ENCODE assay signal across 8 cellular contexts in genomic region chr19:37907735-37908066, GRCh38. TPM values are rescaled to one million over a fixed set of nuclear protein-coding genes. Genes with fewer than 3 reads are reported as not detected.
DNase-seq lines count a peak whose midpoint lies in the region; ATAC-seq, FAIRE-seq and TF ChIP-seq lines count a peak whose summit lies in the region.

No MANE protein-coding gene starts in this region.

- no peak overlapping the region for H4K5ac ChIP-seq in H1 (ENCODE audit: insufficient read length, low read depth, low read length)

- H3K9ac ChIP-seq in DND-41 (ENCODE audit: low read depth, low read length) = peak overlapping the region; percentile 72
- H3K9ac ChIP-seq in H1 (replicated peaks in 1 of 4; ENCODE audit: extremely low read depth in 1 of 4, low read depth in 3 of 4, low read length in 3 of 4) = peak overlapping the region in 3 of 4 experiments; percentile 15 to 66 (median 62); a peak in 5 of 7 replicates

- 21% methylated on average over 8 of the region's 8 CpGs; no CpG with 5 or more reads in 1 of the 2 experiments for WGBS in H1 (ENCODE audit: extremely low coverage in 1 of 2, insufficient coverage in 1 of 2, insufficient read length in 1 of 2, insufficient replicate concordance in 2 of 2, low coverage in 1 of 2, low lambda C conversion rate in 2 of 2, missing lambda C conversion rate in 1 of 2), 2 experiments

- no peaks in the 10 kb centered on the region for H3K36me3 ChIP-seq in DND-41 (ENCODE audit: insufficient read depth, low read length)
- H3K36me3 ChIP-seq in H1 (ENCODE audit: control insufficient read depth in 2 of 4, insufficient read depth in 4 of 4, low read length in 3 of 4) = no peaks in the 10 kb centered on the region

- H3K4me1 ChIP-seq in DND-41 (ENCODE audit: insufficient read depth, low read length) (peaks cover 26% of the 10 kb centered on the region), H1 (replicated peaks in 1 of 4; ENCODE audit: control insufficient read depth in 3 of 4, insufficient read depth in 4 of 4, low read length in 3 of 4) (peaks cover 0 to 24% (median 9%) of the 10 kb centered on the region in 4 experiments; a peak in 6 of 7 replicates)

- H2BK12ac ChIP-seq in H1 (ENCODE audit: low read depth, low read length) = no peak overlapping the region

- no peak overlapping the region for H2BK120ac ChIP-seq in H1 (replicated peaks; ENCODE audit: low read depth, low read length)

- H3K27ac Mint-ChIP-seq in osteocyte (ENCODE audit: unreplicated experiment) = peak overlapping the region; percentile 79

- H2BK15ac ChIP-seq in H1 (ENCODE audit: low read length) = no peak overlapping the region

- no peak for ATAC-seq in DND-41 (ENCODE audit: insufficient read depth, low read depth)
- ATAC-seq in HG03457 (IDR thresholded peaks at IDR 0.05; ENCODE audit: unreplicated experiment) = no peak

- H3K9me3 Mint-ChIP-seq in osteocyte (ENCODE audit: unreplicated experiment) = no peaks in the 10 kb centered on the region

- no peaks in the 10 kb centered on the region for H3K36me3 Mint-ChIP-seq in osteocyte (ENCODE audit: unreplicated experiment)

- H3K18ac ChIP-seq in H1 (ENCODE audit: extremely low read depth, low read length) = no peak overlapping the region

- DNase-seq in DND-41 (no peak), NCI-H748 (lab: John Stamatoyannopoulos, UW; ENCODE audit: unreplicated experiment) (peak; percentile 48), H1 (ENCODE audit: low read depth in 1 of 2, low spot score in 2 of 2) (no peak), osteocyte (ENCODE audit: extremely low spot score, unreplicated experiment) (no peak), middle frontal gyrus (ENCODE audit: extremely low spot score, low spot score) (no peak), NCI-H226 (no peak), GM03348 (ENCODE audit: low spot score) (no peak)

- H3K4me3 ChIP-seq in DND-41 (ENCODE audit: low read depth in 1 of 2, low read length in 2 of 2) (peak overlapping the region; percentile 56 to 82; a peak in 3 of 4 replicates), H1 (ENCODE audit: extremely low read depth in 1 of 4, insufficient read depth in 2 of 4, low read depth in 3 of 4, low read length in 4 of 4) (peak overlapping the region; percentile 72 to 92 (median 84))

- TF ChIP-seq CTCF in DND-41 (IDR thresholded peaks at IDR 0.05; ENCODE audit: borderline replicate concordance, extremely low read depth, low read length, poor library complexity, severe bottlenecking) = no peak
- TF ChIP-seq CTCF in H1 (IDR thresholded peaks at IDR 0.05; ENCODE audit: control extremely low read depth in 1 of 3, insufficient read depth in 1 of 3, low read depth in 1 of 3, low read length in 3 of 3) = no peak
- TF ChIP-seq CTCF in osteocyte (IDR thresholded peaks at IDR 0.05) = no peak

- FAIRE-seq in H1 (lab: Jason Lieb, UNC) = no peak

- H3K27me3 Mint-ChIP-seq in osteocyte (ENCODE audit: unreplicated experiment) = no peaks in the 10 kb centered on the region

- no peak overlapping the region for H3K23ac ChIP-seq in H1 (ENCODE audit: insufficient read length)

- no peak overlapping the region for H3K56ac ChIP-seq in H1 (replicated peaks; ENCODE audit: insufficient read length, low read depth, low read length)

- TF ChIP-seq POLR2A in H1 (IDR thresholded peaks at IDR 0.05; ENCODE audit: control extremely low read depth in 1 of 2, low read depth in 2 of 2, low read length in 2 of 2) = no peak

- H3K9me3 ChIP-seq in DND-41 (ENCODE audit: insufficient read depth, low read length, severe bottlenecking) (no peaks in the 10 kb centered on the region), H1 (ENCODE audit: insufficient read depth in 2 of 2, low read depth in 1 of 2, low read length in 1 of 2) (no peaks in the 10 kb centered on the region)

- H3K79me2 ChIP-seq in DND-41 (ENCODE audit: insufficient read depth, low read length) = peaks cover 28% of the 10 kb centered on the region
- H3K79me2 ChIP-seq in H1 (ENCODE audit: control insufficient read depth in 1 of 2, insufficient read depth in 2 of 2, low read length in 2 of 2) = peaks cover 0 to 51% of the 10 kb centered on the region in 2 experiments; a peak in 3 of 4 replicates

- CTCF ChIA-PET in H1 (lab: Charles Lee; ENCODE audit: partially characterized antibody) = interaction anchor here (0.7 to 13.7 kb wide), 8 partner anchors 11 to 234 kb away, joined by 3 to 259 read pairs (median 6); no protein-coding TSS in a partner anchor

- H2AFZ ChIP-seq in DND-41 (ENCODE audit: low read depth, low read length) (peak overlapping the region; percentile 80), H1 (ENCODE audit: low read length) (no peak overlapping the region)

- no peak overlapping the region for H4K8ac ChIP-seq in H1 (ENCODE audit: extremely low read depth, insufficient read depth, low read length)

- peaks cover 6% of the 10 kb centered on the region; the same call in 1 of the 2 replicates for H3K23me2 ChIP-seq in H1 (ENCODE audit: low read depth, low read length)

- peak overlapping the region; percentile 72 for H3K4me2 ChIP-seq in DND-41 (ENCODE audit: insufficient read depth, low read length)
- H3K4me2 ChIP-seq in H1 (ENCODE audit: insufficient read depth in 1 of 2, low read depth in 2 of 2, low read length in 2 of 2) = peak overlapping the region; percentile 82 to 85

- no peak overlapping the region for H2BK5ac ChIP-seq in H1 (ENCODE audit: low read depth, low read length)

- TF ChIP-seq RAD21 in H1 (IDR thresholded peaks at IDR 0.05 in 1 of 2, conservative IDR thresholded peaks at IDR 0.05 in 1 of 2; ENCODE audit: low read depth in 2 of 2, low read length in 2 of 2) = no peak

- H3K79me1 ChIP-seq in H1 (ENCODE audit: low read depth, low read length) = peaks cover 2% of the 10 kb centered on the region; the same call in 1 of the 2 replicates

- H3K4me1 Mint-ChIP-seq in osteocyte (ENCODE audit: unreplicated experiment) = peaks cover 19% of the 10 kb centered on the region

- H3K4ac ChIP-seq in H1 (replicated peaks; ENCODE audit: insufficient read length, low read depth, low read length) = no peak overlapping the region

- H3K4me3 Mint-ChIP-seq in osteocyte (ENCODE audit: unreplicated experiment) = peak overlapping the region; percentile 92

- POLR2A ChIA-PET in H1 (lab: Charles Lee; ENCODE audit: partially characterized antibody) = interaction anchor here (0.9 to 5.2 kb wide), 17 partner anchors 9 to 276 kb away, joined by 3 to 50 read pairs (median 6); no protein-coding TSS in a partner anchor

- H3K14ac ChIP-seq in H1 (ENCODE audit: insufficient read length) = no peak overlapping the region

- H4K20me1 ChIP-seq in DND-41 (ENCODE audit: insufficient read depth, low read length) (peaks cover 5% of the 10 kb centered on the region; the same call in 1 of the 2 replicates), H1 (replicated peaks in 1 of 2; ENCODE audit: control insufficient read depth in 1 of 2, insufficient read depth in 2 of 2, low read length in 2 of 2) (peaks cover 3 to 11% of the 10 kb centered on the region in 2 experiments)

- no peak overlapping the region for H4K91ac ChIP-seq in H1 (replicated peaks; ENCODE audit: insufficient read length, low read length)

- H2BK20ac ChIP-seq in H1 (ENCODE audit: low read length) = no peak overlapping the region

- H3K27ac ChIP-seq in DND-41 (ENCODE audit: low read length) (peak overlapping the region; percentile 57), H1 (ENCODE audit: low read depth, low read length) (no peak overlapping the region)

- H2AK5ac ChIP-seq in H1 (ENCODE audit: low read depth, low read length) = no peak overlapping the region

- H3K27me3 ChIP-seq in DND-41 (ENCODE audit: insufficient read depth, low read length, poor library complexity) = no peaks in the 10 kb centered on the region
- no peaks in the 10 kb centered on the region for H3K27me3 ChIP-seq in H1 (replicated peaks in 1 of 4; ENCODE audit: control insufficient read depth in 3 of 4, extremely low read depth in 1 of 4, insufficient read depth in 3 of 4, low read length in 3 of 4)

- no peak for TF ChIP-seq EP300 in H1 (IDR thresholded peaks at IDR 0.05; ENCODE audit: borderline replicate concordance in 1 of 2, low read depth in 2 of 2, low read length in 2 of 2)

TF ChIP-seq in H1, 55 proteins besides CTCF, POLR2A, EP300 and RAD21:
- TF ChIP-seq RBBP5 (IDR thresholded peaks at IDR 0.05; ENCODE audit: borderline replicate concordance, low read depth, low read length) (no peak), KDM1A (IDR thresholded peaks at IDR 0.05; ENCODE audit: borderline replicate concordance, low read length) (peak; percentile 82; the same call in 1 of the 2 replicates)
TF ChIP-seq in H1: peak in this region for 1.

RNA-seq across cellular contexts. Expression of gene SIPA1L3, which starts 0.7 kb away (rescaled TPM):
- total RNA-seq in H1 (2021; fragmentation: NEBNext Ultra II Directional; extraction: Animal tissue kit (Norgen Biotek cat#: 25700)) = 43.0 and 54.9 TPM in 2 replicates
- polyA plus RNA-seq in H1 (2011; rRNA removed) = 15.0 and 20.7 TPM in 2 replicates
- polyA plus RNA-seq in H1 (2011; cell fraction: cytosol; rRNA removed) = 6.4 TPM
- 18.8 TPM for polyA plus RNA-seq in H1 (2011; cell fraction: nucleus; rRNA removed)
- 20.8 to 28.2 TPM (median 23.1 TPM) in 4 replicates for polyA plus RNA-seq in H1 (2012, experiment 1 of 2)
- 11.1 TPM for polyA plus RNA-seq in H1 (2012, experiment 2 of 2)
- polyA plus RNA-seq in H1 (2013, experiment 1 of 2) = 13.0 TPM
- polyA plus RNA-seq in H1 (2013, experiment 2 of 2) = 12.9 TPM
- polyA minus RNA-seq in H1 (2011; rRNA and poly(A)+ RNA removed) = 29.1 and 30.5 TPM in 2 replicates
- polyA minus RNA-seq in H1 (2011; cell fraction: cytosol; rRNA and poly(A)+ RNA removed) = 25.5 TPM
- polyA minus RNA-seq in H1 (2011; cell fraction: nucleus; rRNA and poly(A)+ RNA removed) = 35.5 TPM
- total RNA-seq in osteocyte = 27.1 and 33.8 TPM in 2 replicates

RNA-seq across cellular contexts. Expression of gene WDR87, which starts 1.3 kb away (rescaled TPM):
- not detected in 2 replicates for total RNA-seq in H1 (2021; fragmentation: NEBNext Ultra II Directional; extraction: Animal tissue kit (Norgen Biotek cat#: 25700))
- not detected in 2 replicates for polyA plus RNA-seq in H1 (2011; rRNA removed)
- polyA plus RNA-seq in H1 (2011; cell fraction: cytosol; rRNA removed) = not detected
- polyA plus RNA-seq in H1 (2011; cell fraction: nucleus; rRNA removed) = 0.01 TPM
- polyA plus RNA-seq in H1 (2012, experiment 1 of 2) = 0.01 TPM in 1 of 4 replicates, not detected in the others
- polyA plus RNA-seq in H1 (2012, experiment 2 of 2) = not detected
- under 0.01 TPM for polyA plus RNA-seq in H1 (2013, experiment 1 of 2)
- polyA plus RNA-seq in H1 (2013, experiment 2 of 2) = not detected
- not detected in 2 replicates for polyA minus RNA-seq in H1 (2011; rRNA and poly(A)+ RNA removed)
- not detected for polyA minus RNA-seq in H1 (2011; cell fraction: cytosol; rRNA and poly(A)+ RNA removed)
- polyA minus RNA-seq in H1 (2011; cell fraction: nucleus; rRNA and poly(A)+ RNA removed) = not detected
- total RNA-seq in osteocyte = not detected in 2 replicates
